ENCODE assay signal across 25 cellular contexts in the genomic region with DNA sequence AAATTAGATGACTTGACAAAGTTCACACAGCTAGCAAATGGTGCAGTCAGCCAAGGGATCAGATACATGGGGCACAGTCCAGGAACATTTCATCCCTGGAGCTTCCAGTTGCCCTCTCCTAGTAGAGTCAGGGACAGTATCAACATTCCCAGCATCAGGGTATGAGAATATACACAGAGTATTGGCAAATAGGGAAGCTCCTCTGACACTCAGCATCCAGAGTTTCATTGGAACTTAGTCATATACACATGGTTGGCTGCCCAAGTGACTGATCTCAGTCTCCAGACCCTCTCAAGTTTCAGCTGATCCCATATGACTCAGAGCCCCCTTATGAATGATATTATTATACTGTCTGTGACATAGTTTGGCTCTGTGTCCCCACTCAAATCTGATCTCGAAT. TPM values are rescaled to one million over a fixed set of nuclear protein-coding genes. Genes with fewer than 3 reads are reported as not detected.
DNase-seq lines count a peak whose midpoint lies in the region; ATAC-seq, FAIRE-seq and TF ChIP-seq lines count a peak whose summit lies in the region.
"Had no signal": no experiment of that assay in that cellular context is flagged by ENCODE, and none has a peak within 500 bp of the region (broad histone marks: within the 10 kb centered on the region; RNA-seq: fewer than 3 reads in every experiment).

No MANE protein-coding gene starts in this region.

- DNase-seq in NCI-H446 treated with DMSO at 0.1 percent for 48 hours (lab: John Stamatoyannopoulos, UW) (peak; percentile 17), NCI-H446 (lab: John Stamatoyannopoulos, UW) (no peak), H1 (ENCODE audit: low read depth in 1 of 2, low spot score in 2 of 2) (no peak), kidney tubule cell (ENCODE audit: low spot score) (peak; percentile 67), mucosa of descending colon (no peak)
- no peak for DNase-seq in activated CD4-positive, alpha-beta T cell treated with anti-CD3 and anti-CD28 coated beads for 1 hour
- no peak for DNase-seq in activated CD4-positive, alpha-beta T cell treated with anti-CD3 and anti-CD28 coated beads, Interleukin-2, amount 50 U/mL, for 4 hours
- DNase-seq: Calu3; CD4-positive, alpha-beta memory T cell; DMS 273 treated with DMSO at 0.1 percent for 48 hours; DMS53; DND-41; EL; GOT3; IMR-90 had no signal

- no peak overlapping the region for H3K4me2 ChIP-seq in H1 (ENCODE audit: insufficient read depth in 1 of 2, low read depth in 2 of 2, low read length in 2 of 2)
- H3K4me2 ChIP-seq: A549, BLaER1 had no signal

- H2BK15ac ChIP-seq in H1 (ENCODE audit: low read length), result no peak overlapping the region

- no peaks in the 10 kb centered on the region for H3K23me2 ChIP-seq in H1 (ENCODE audit: low read depth, low read length)

- no peaks in the 10 kb centered on the region for H4K20me1 ChIP-seq in H1 (replicated peaks in 1 of 2; ENCODE audit: control insufficient read depth in 1 of 2, insufficient read depth in 2 of 2, low read length in 2 of 2)
- H4K20me1 ChIP-seq: BLaER1 had no signal

- peak; percentile 24 for ATAC-seq in stimulated activated memory B cell treated with anti-CD40 and anti-IgM and Interleukin-4, amounts not matched to agents 10 μg/mL and 1 μg/mL and 100 μg/mL, for 72 hours
- ATAC-seq in mucosa of descending colon, result no peak
- ATAC-seq: A549, GM12878, K562 had no signal

- no peak for TF ChIP-seq POLR2A in H1 (IDR thresholded peaks at IDR 0.05; ENCODE audit: control extremely low read depth in 1 of 2, low read depth in 2 of 2, low read length in 2 of 2)

- H3K4me1 Mint-ChIP-seq in stimulated activated memory B cell treated with anti-CD40 and anti-IgM and Interleukin-4, amounts not matched to agents 10 μg/mL and 1 μg/mL and 100 μg/mL, for 72 hours, result no peaks in the 10 kb centered on the region
- H3K4me1 Mint-ChIP-seq: CD14-positive monocyte; CD4-positive, alpha-beta memory T cell had no signal

- H3K56ac ChIP-seq in H1 (replicated peaks; ENCODE audit: insufficient read length, low read depth, low read length), result no peak overlapping the region

- TF ChIP-seq CTCF in H1 (IDR thresholded peaks at IDR 0.05; ENCODE audit: control extremely low read depth in 1 of 3, insufficient read depth in 1 of 3, low read depth in 1 of 3, low read length in 3 of 3) (no peak), mucosa of descending colon (IDR thresholded peaks at IDR 0.05) (no peak)

- no peaks in the 10 kb centered on the region for H3K4me1 ChIP-seq in H1 (replicated peaks in 1 of 4; ENCODE audit: control insufficient read depth in 3 of 4, insufficient read depth in 4 of 4, low read length in 3 of 4)
- H3K4me1 ChIP-seq in mucosa of descending colon (ENCODE audit: low read depth), result no peaks in the 10 kb centered on the region
- H3K4me1 ChIP-seq: A549, BLaER1, HAP-1 had no signal

- H3K9me3 Mint-ChIP-seq in stimulated activated memory B cell treated with anti-CD40 and anti-IgM and Interleukin-4, amounts not matched to agents 10 μg/mL and 1 μg/mL and 100 μg/mL, for 72 hours, result peaks cover 10% of the 10 kb centered on the region

- H4K8ac ChIP-seq in H1 (ENCODE audit: extremely low read depth, insufficient read depth, low read length), result no peak overlapping the region

- H2BK5ac ChIP-seq in H1 (ENCODE audit: low read depth, low read length), result no peak overlapping the region

- H3K36me3 Mint-ChIP-seq in stimulated activated memory B cell treated with anti-CD40 and anti-IgM and Interleukin-4, amounts not matched to agents 10 μg/mL and 1 μg/mL and 100 μg/mL, for 72 hours, result no peaks in the 10 kb centered on the region
- H3K36me3 Mint-ChIP-seq: CD14-positive monocyte; CD4-positive, alpha-beta memory T cell had no signal

- H3K4ac ChIP-seq in H1 (replicated peaks; ENCODE audit: insufficient read length, low read depth, low read length), result no peak overlapping the region

- H3K14ac ChIP-seq in H1 (ENCODE audit: insufficient read length), result no peak overlapping the region

- H3K4me3 ChIP-seq in H1 (ENCODE audit: extremely low read depth in 1 of 4, insufficient read depth in 2 of 4, low read depth in 3 of 4, low read length in 4 of 4) (no peak overlapping the region), mucosa of descending colon (no peak overlapping the region)
- H3K4me3 ChIP-seq: A549, BLaER1, GM12878, HAP-1, K562 had no signal

- TF ChIP-seq EP300 in H1 (IDR thresholded peaks at IDR 0.05; ENCODE audit: borderline replicate concordance in 1 of 2, low read depth in 2 of 2, low read length in 2 of 2), result no peak

- no peak overlapping the region for H2BK120ac ChIP-seq in H1 (replicated peaks; ENCODE audit: low read depth, low read length)

- 88% methylated on average over 1 of the region's 1 CpG; no CpG with 5 or more reads in 1 of the 2 experiments for WGBS in H1 (ENCODE audit: extremely low coverage in 1 of 2, insufficient coverage in 1 of 2, insufficient read length in 1 of 2, insufficient replicate concordance in 2 of 2, low coverage in 1 of 2, low lambda C conversion rate in 2 of 2, missing lambda C conversion rate in 1 of 2), 2 experiments

- no peak overlapping the region for H4K5ac ChIP-seq in H1 (ENCODE audit: insufficient read length, low read depth, low read length)

- no peak overlapping the region for H3K4me3 Mint-ChIP-seq in stimulated activated memory B cell treated with anti-CD40 and anti-IgM and Interleukin-4, amounts not matched to agents 10 μg/mL and 1 μg/mL and 100 μg/mL, for 72 hours
- H3K4me3 Mint-ChIP-seq: CD14-positive monocyte; CD4-positive, alpha-beta memory T cell had no signal

- H3K27ac ChIP-seq in H1 (ENCODE audit: low read depth, low read length), result no peak overlapping the region
- H3K27ac ChIP-seq: 22Rv1, A549, BLaER1 had no signal

- H3K27ac Mint-ChIP-seq in stimulated activated memory B cell treated with anti-CD40 and anti-IgM and Interleukin-4, amounts not matched to agents 10 μg/mL and 1 μg/mL and 100 μg/mL, for 72 hours, result no peak overlapping the region
- H3K27ac Mint-ChIP-seq: CD14-positive monocyte; CD4-positive, alpha-beta memory T cell had no signal

- H3K36me3 ChIP-seq in H1 (ENCODE audit: control insufficient read depth in 2 of 4, insufficient read depth in 4 of 4, low read length in 3 of 4) (no peaks in the 10 kb centered on the region), mucosa of descending colon (ENCODE audit: low read depth) (no peaks in the 10 kb centered on the region)
- H3K36me3 ChIP-seq: BLaER1, HAP-1 had no signal

- POLR2A ChIA-PET in H1 (lab: Charles Lee; ENCODE audit: partially characterized antibody), result no interaction called here

- H3K9me3 ChIP-seq in H1 (ENCODE audit: insufficient read depth in 2 of 2, low read depth in 1 of 2, low read length in 1 of 2), result no peaks in the 10 kb centered on the region
- H3K9me3 ChIP-seq in mucosa of descending colon, result no peaks in the 10 kb centered on the region
- H3K9me3 ChIP-seq: A549, BLaER1, HAP-1 had no signal

- no peak for FAIRE-seq in H1 (lab: Jason Lieb, UNC)
- FAIRE-seq: A549, GM12878, HTR-8/SVneo, K562 had no signal

- H2BK20ac ChIP-seq in H1 (ENCODE audit: low read length), result no peak overlapping the region

- peak overlapping the region; percentile 32; the same call in 1 of the 2 replicates for H2AFZ ChIP-seq in H1 (ENCODE audit: low read length)

- no peaks in the 10 kb centered on the region for H3K79me1 ChIP-seq in H1 (ENCODE audit: low read depth, low read length)

- no peaks in the 10 kb centered on the region for H3K79me2 ChIP-seq in H1 (ENCODE audit: control insufficient read depth in 1 of 2, insufficient read depth in 2 of 2, low read length in 2 of 2)

- H2AK5ac ChIP-seq in H1 (ENCODE audit: low read depth, low read length), result no peak overlapping the region

- H3K18ac ChIP-seq in H1 (ENCODE audit: extremely low read depth, low read length), result no peak overlapping the region

- no peak overlapping the region for H2BK12ac ChIP-seq in H1 (ENCODE audit: low read depth, low read length)

- no peak for TF ChIP-seq RAD21 in H1 (IDR thresholded peaks at IDR 0.05 in 1 of 2, conservative IDR thresholded peaks at IDR 0.05 in 1 of 2; ENCODE audit: low read depth in 2 of 2, low read length in 2 of 2)

- no peak overlapping the region for H3K9ac ChIP-seq in H1 (replicated peaks in 1 of 4; ENCODE audit: extremely low read depth in 1 of 4, low read depth in 3 of 4, low read length in 3 of 4)
- H3K9ac ChIP-seq: BLaER1 had no signal

- no peak overlapping the region for H4K91ac ChIP-seq in H1 (replicated peaks; ENCODE audit: insufficient read length, low read length)

- no peaks in the 10 kb centered on the region for H3K27me3 Mint-ChIP-seq in stimulated activated memory B cell treated with anti-CD40 and anti-IgM and Interleukin-4, amounts not matched to agents 10 μg/mL and 1 μg/mL and 100 μg/mL, for 72 hours
- H3K27me3 Mint-ChIP-seq: CD4-positive, alpha-beta memory T cell had no signal

- CTCF ChIA-PET in H1 (lab: Charles Lee; ENCODE audit: partially characterized antibody), result interaction anchor here (0.6 to 2.3 kb wide), 2 partner anchors 13 to 1400 kb away, joined by 6 to 9 read pairs; partner anchors contain the start of gene KCTD8

- intact Hi-C loops in mucosa of descending colon (cut with DNase I, micrococcal nuclease), result no loop called here

- H3K27me3 ChIP-seq in H1 (replicated peaks in 1 of 4; ENCODE audit: control insufficient read depth in 3 of 4, extremely low read depth in 1 of 4, insufficient read depth in 3 of 4, low read length in 3 of 4), result peaks cover 0 to 1% (median 0%) of the 10 kb centered on the region in 4 experiments; a peak in 2 of 7 replicates
- H3K27me3 ChIP-seq: BLaER1 had no signal

- H3K23ac ChIP-seq in H1 (ENCODE audit: insufficient read length), result no peak overlapping the region

TF ChIP-seq in H1, 55 proteins besides CTCF, POLR2A, EP300 and RAD21 (continues in another document):
- TF ChIP-seq SP1 (IDR thresholded peaks at IDR 0.05; ENCODE audit: low read depth, low read length) (no peak), E2F6 (IDR thresholded peaks at IDR 0.05) (no peak), SP4 (IDR thresholded peaks at IDR 0.05; ENCODE audit: low read length) (no peak), CHD1 (IDR thresholded peaks at IDR 0.05; ENCODE audit: low read depth, low read length) (no peak)

RNA-seq across cellular contexts. Expression of gene KCTD8, which starts 13.7 kb away (rescaled TPM):
- 3.5 and 3.7 TPM in 2 replicates for total RNA-seq in H1 (2021; fragmentation: NEBNext Ultra II Directional; extraction: Animal tissue kit (Norgen Biotek cat#: 25700))
- 2.7 and 2.9 TPM in 2 replicates for polyA plus RNA-seq in H1 (2011; rRNA removed)
- 1.7 TPM for polyA plus RNA-seq in H1 (2011; cell fraction: cytosol; rRNA removed)
- polyA plus RNA-seq in H1 (2011; cell fraction: nucleus; rRNA removed), result 3.4 TPM
- 1.6 to 2.2 TPM (median 2.1 TPM) in 4 replicates for polyA plus RNA-seq in H1 (2012, experiment 1 of 2)
- polyA plus RNA-seq in H1 (2012, experiment 2 of 2), result 0.83 TPM
- 2.4 TPM for polyA plus RNA-seq in H1 (2013, experiment 1 of 2)
- 1.9 TPM for polyA plus RNA-seq in H1 (2013, experiment 2 of 2)
- 2.0 and 3.0 TPM in 2 replicates for polyA minus RNA-seq in H1 (2011; rRNA and poly(A)+ RNA removed)
- polyA minus RNA-seq in H1 (2011; cell fraction: cytosol; rRNA and poly(A)+ RNA removed), result 4.6 TPM
- polyA minus RNA-seq in H1 (2011; cell fraction: nucleus; rRNA and poly(A)+ RNA removed), result 31.8 TPM
- under 1 TPM in 2 of 3 donors, not detected in 1; 0.12 to 0.54 TPM for total RNA-seq in mucosa of descending colon
- total RNA-seq: Calu3; CD4-positive, alpha-beta memory T cell; G401; GM12878; IMR-90; K562 had no signal
- polyA plus RNA-seq: A549; CD14-positive monocyte; CD4-positive, alpha-beta memory T cell; K562 had no signal

Comparison
In these comparisons a context has a peak if more than half of its experiments do, and no peak if none do; other contexts are left out.
1. DNase-seq: peak in NCI-H446 treated with DMSO at 0.1 percent for 48 hours (single experiment) and kidney tubule cell (single experiment); none in NCI-H446 (0 of 2), H1 (0 of 2), activated CD4-positive, alpha-beta T cell treated with anti-CD3 and anti-CD28 coated beads for 1 hour (single experiment), activated CD4-positive, alpha-beta T cell treated with anti-CD3 and anti-CD28 coated beads, Interleukin-2, amount 50 U/mL, for 4 hours (0 of 2) and mucosa of descending colon (0 of 3).